1 cellular context compared by ENCODE assay signal in genomic region chr12:12219664-12220063, GRCh38.
TF ChIP-seq lines count a peak whose summit lies in the region.

No MANE protein-coding gene starts in this region.

TF ChIP-seq in WTC11, 78 proteins besides CTCF, POLR2A, EP300 and RAD21 (continued from another document):
- TF ChIP-seq, protein P1, sequence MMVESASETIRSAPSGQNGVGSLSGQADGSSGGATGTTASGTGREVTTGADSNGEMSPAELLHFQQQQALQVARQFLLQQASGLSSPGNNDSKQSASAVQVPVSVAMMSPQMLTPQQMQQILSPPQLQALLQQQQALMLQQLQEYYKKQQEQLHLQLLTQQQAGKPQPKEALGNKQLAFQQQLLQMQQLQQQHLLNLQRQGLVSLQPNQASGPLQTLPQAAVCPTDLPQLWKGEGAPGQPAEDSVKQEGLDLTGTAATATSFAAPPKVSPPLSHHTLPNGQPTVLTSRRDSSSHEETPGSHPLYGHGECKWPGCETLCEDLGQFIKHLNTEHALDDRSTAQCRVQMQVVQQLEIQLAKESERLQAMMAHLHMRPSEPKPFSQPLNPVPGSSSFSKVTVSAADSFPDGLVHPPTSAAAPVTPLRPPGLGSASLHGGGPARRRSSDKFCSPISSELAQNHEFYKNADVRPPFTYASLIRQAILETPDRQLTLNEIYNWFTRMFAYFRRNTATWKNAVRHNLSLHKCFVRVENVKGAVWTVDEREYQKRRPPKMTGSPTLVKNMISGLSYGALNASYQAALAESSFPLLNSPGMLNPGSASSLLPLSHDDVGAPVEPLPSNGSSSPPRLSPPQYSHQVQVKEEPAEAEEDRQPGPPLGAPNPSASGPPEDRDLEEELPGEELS (CRISPR knock-in tag; IDR thresholded peaks at IDR 0.05), result no peak
- TF ChIP-seq NFATC4 (CRISPR knock-in tag; IDR thresholded peaks at IDR 0.05), result no peak
